Comparison of ENCODE assay signal across 1 cellular context in genomic region chr3:72334681-72335457, GRCh38.
TF ChIP-seq lines count a peak whose summit lies in the region.

No MANE protein-coding gene starts in this region.

TF ChIP-seq in SK-N-SH, 30 proteins besides CTCF, POLR2A, EP300 and RAD21 (continued from another document):
- no peak for TF ChIP-seq NFIC (IDR thresholded peaks at IDR 0.05; ENCODE audit: borderline replicate concordance)
- TF ChIP-seq SIN3A (IDR thresholded peaks at IDR 0.05; ENCODE audit: borderline replicate concordance, low read depth, low read length), result no peak
- no peak for TF ChIP-seq MAX (IDR thresholded peaks at IDR 0.05; ENCODE audit: low read depth)
- TF ChIP-seq TAF1 (IDR thresholded peaks at IDR 0.05; ENCODE audit: borderline replicate concordance, low read depth, low read length), result no peak
- no peak for TF ChIP-seq FOXJ3 (CRISPR knock-in tag; IDR thresholded peaks at IDR 0.05)
- no peak for TF ChIP-seq EZH2phosphoT487 (IDR thresholded peaks at IDR 0.05; ENCODE audit: borderline replicate concordance, low read depth)
- no peak for TF ChIP-seq MXI1 (IDR thresholded peaks at IDR 0.05; ENCODE audit: low read depth, low read length)
- TF ChIP-seq ELF1 (IDR thresholded peaks at IDR 0.05), result no peak
